Comparison of ENCODE assay signal across 18 cellular contexts in genomic region chr1:226148121-226148648, GRCh38. TPM values are rescaled to one million over a fixed set of nuclear protein-coding genes. Genes with fewer than 3 reads are reported as not detected.
A peak's percentile ranks its signal among the peaks of the same experiment; 100 is the strongest.
DNase-seq lines count a peak whose midpoint lies in the region; ATAC-seq and TF ChIP-seq lines count a peak whose summit lies in the region.
"Had no signal": no experiment of that assay in that cellular context is flagged by ENCODE, and none has a peak within 500 bp of the region (broad histone marks: within the 10 kb centered on the region; RNA-seq: fewer than 3 reads in every experiment).

No MANE protein-coding gene starts in this region.

- H3K27ac Mint-ChIP-seq in MCF 10A (ENCODE audit: low read depth, unreplicated experiment): peak overlapping the region; percentile 10
- H3K27ac Mint-ChIP-seq in central memory CD8-positive, alpha-beta T cell (ENCODE audit: low read depth): peak overlapping the region; percentile 32
- peak overlapping the region in 1 of 2 donors; percentile 75 for H3K27ac Mint-ChIP-seq in activated naive CD4-positive, alpha-beta T cell treated with anti-CD3 and anti-CD28 coated beads, Interleukin-2, amount 50 U/mL, for 72 hours

- H3K27me3 Mint-ChIP-seq in MCF 10A (ENCODE audit: insufficient read depth, unreplicated experiment): no peaks in the 10 kb centered on the region
- no peaks in the 10 kb centered on the region for H3K27me3 Mint-ChIP-seq in central memory CD8-positive, alpha-beta T cell
- H3K27me3 Mint-ChIP-seq: CD4-positive, alpha-beta T cell had no signal

- CTCF ChIA-PET in MCF 10A (lab: Yijun Ruan, JAX): interaction anchor here (1.7 to 3.7 kb wide), 2 partner anchors 23 to 34 kb away, joined by 12 to 50 read pairs; no protein-coding TSS in a partner anchor

- H3K36me3 Mint-ChIP-seq in MCF 10A (ENCODE audit: insufficient read depth, unreplicated experiment): peaks cover 99% of the 10 kb centered on the region
- H3K36me3 Mint-ChIP-seq in central memory CD8-positive, alpha-beta T cell (ENCODE audit: insufficient read depth): peaks cover 57% of the 10 kb centered on the region
- H3K36me3 Mint-ChIP-seq in activated naive CD4-positive, alpha-beta T cell treated with anti-CD3 and anti-CD28 coated beads, Interleukin-2, amount 50 U/mL, for 72 hours: peaks cover 0 to 5% of the 10 kb centered on the region in 2 donors

- H3K27ac ChIP-seq in breast epithelium: no peak overlapping the region

- H3K4me3 Mint-ChIP-seq in MCF 10A (ENCODE audit: unreplicated experiment): no peak overlapping the region
- no peak overlapping the region for H3K4me3 Mint-ChIP-seq in central memory CD8-positive, alpha-beta T cell
- H3K4me3 Mint-ChIP-seq: CD4-positive, alpha-beta T cell had no signal

- POLR2A ChIA-PET in MCF 10A (lab: Yijun Ruan, JAX): interaction anchor here (1.4 to 2.4 kb wide), 3 partner anchors 17 to 23 kb away, joined by 3 to 6 read pairs (median 6); no protein-coding TSS in a partner anchor

- no peak for DNase-seq in MCF 10A (ENCODE audit: unreplicated experiment)
- no peak for DNase-seq in breast epithelium (ENCODE audit: low spot score in 2 of 2)
- no peak for DNase-seq in central memory CD8-positive, alpha-beta T cell (ENCODE audit: low spot score in 2 of 2)
- no peak for DNase-seq in amniotic stem cell (lab: John Stamatoyannopoulos, UW)
- DNase-seq in NCI-H2227 treated with DMSO at 0.1 percent for 48 hours (lab: John Stamatoyannopoulos, UW): no peak
- DNase-seq in activated naive CD4-positive, alpha-beta T cell treated with anti-CD3 and anti-CD28 coated beads, Interleukin-2, amount 50 U/mL, for 72 hours (ENCODE audit: low spot score in 2 of 2): no peak
- DNase-seq: CD4-positive, alpha-beta T cell; NCI-H1048; NCI-H1436 treated with DMSO at 0.1 percent for 48 hours; NCI-H2029 treated with DMSO at 0.1 percent for 48 hours; NCI-H2171; NCI-H748 treated with DMSO at 0.1 percent for 48 hours; PC-3; RPMI8226; SHP77 treated with DMSO at 0.1 percent for 48 hours; SK-N-SH had no signal

- no TSS peak for BruUV-seq in MCF 10A (replicated peaks; lab: Mats Ljungman, UMichigan)

- H3K4me1 Mint-ChIP-seq in MCF 10A (ENCODE audit: insufficient read depth, unreplicated experiment): no peaks in the 10 kb centered on the region
- no peaks in the 10 kb centered on the region for H3K4me1 Mint-ChIP-seq in central memory CD8-positive, alpha-beta T cell

- H3K9me3 Mint-ChIP-seq in MCF 10A (ENCODE audit: unreplicated experiment): no peaks in the 10 kb centered on the region
- no peaks in the 10 kb centered on the region for H3K9me3 Mint-ChIP-seq in central memory CD8-positive, alpha-beta T cell
- H3K9me3 Mint-ChIP-seq in activated naive CD4-positive, alpha-beta T cell treated with anti-CD3 and anti-CD28 coated beads, Interleukin-2, amount 50 U/mL, for 72 hours: no peaks in the 10 kb centered on the region
- H3K9me3 Mint-ChIP-seq: CD4-positive, alpha-beta T cell had no signal

- no peaks in the 10 kb centered on the region for H3K27me3 ChIP-seq in breast epithelium

- intact Hi-C loops in MCF 10A (cut with micrococcal nuclease): no loop called here
- intact Hi-C loops in breast epithelium (cut with DNase I; ENCODE audit: low total_unique reads): no loop called here

- ATAC-seq in HG02798 (IDR thresholded peaks at IDR 0.05; ENCODE audit: poor library complexity, unreplicated experiment): peak; percentile 44
- no peak for ATAC-seq in central memory CD8-positive, alpha-beta T cell (replicated peaks; ENCODE audit: extremely low read depth, poor library complexity, severe bottlenecking)
- no peak for ATAC-seq in activated naive CD4-positive, alpha-beta T cell treated with anti-CD3 and anti-CD28 coated beads, Interleukin-2, amount 50 U/mL, for 72 hours
- ATAC-seq: GM12878, PC-3 had no signal

- peaks cover 8% of the 10 kb centered on the region for H3K36me3 ChIP-seq in breast epithelium

- no peaks in the 10 kb centered on the region for H3K9me3 ChIP-seq in breast epithelium
- H3K9me3 ChIP-seq: SK-N-SH had no signal

- no peak for TF ChIP-seq POLR2A in breast epithelium (IDR thresholded peaks at IDR 0.05)

- TF ChIP-seq CTCF in MCF 10A (IDR thresholded peaks at IDR 0.05; ENCODE audit: unreplicated experiment) (no peak), breast epithelium (IDR thresholded peaks at IDR 0.05) (no peak)

- H3K4me1 ChIP-seq in breast epithelium: no peaks in the 10 kb centered on the region

- H3K4me3 ChIP-seq in breast epithelium: no peak overlapping the region
- H3K4me3 ChIP-seq: GM12878 had no signal

RNA-seq across cellular contexts. Expression of gene ACBD3, which starts 38.4 kb away (rescaled TPM):
- 93.9 and 122 TPM in 2 replicates for total RNA-seq in MCF 10A (2022)
- total RNA-seq in breast epithelium: 10 to 100 TPM; 52.4 to 63.9 (median 54.4) TPM
- 10 to 100 TPM; 18.9 to 26.4 TPM for total RNA-seq in activated naive CD4-positive, alpha-beta T cell treated with anti-CD3 and anti-CD28 coated beads, Interleukin-2, amount 50 U/mL, for 72 hours
